14 cellular contexts compared by ENCODE assay signal in the genomic region with DNA sequence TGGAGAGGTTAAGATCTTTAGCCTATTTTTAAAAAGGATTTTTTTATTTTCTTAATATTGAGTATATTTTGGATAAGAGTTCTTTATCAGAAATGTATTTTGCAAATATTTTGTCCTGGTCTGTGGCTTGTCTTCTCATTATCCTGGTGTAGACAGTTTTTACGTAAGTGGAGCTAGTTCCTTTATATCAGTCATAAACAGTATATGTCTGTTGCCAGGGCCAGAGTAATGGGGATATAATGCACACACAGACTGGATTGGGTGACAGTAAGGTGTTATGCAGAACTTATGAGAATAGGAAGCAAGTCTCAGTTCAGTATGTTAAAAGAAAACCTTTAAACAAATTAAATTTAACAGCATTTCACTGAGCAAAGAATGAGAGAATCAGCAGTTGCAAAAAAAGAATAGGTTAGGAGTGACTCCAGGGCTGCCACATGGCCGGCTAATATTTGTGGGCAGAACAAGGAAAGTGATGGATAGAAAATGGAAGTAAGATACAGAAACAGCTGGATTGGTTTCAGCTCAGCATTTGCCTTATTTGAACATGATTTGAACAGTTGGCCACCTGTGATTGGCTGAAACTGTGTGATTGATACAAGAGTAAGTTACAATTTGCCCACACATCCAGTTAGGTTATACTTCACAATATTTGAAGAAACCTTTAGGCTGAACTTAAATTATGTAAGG.
DNase-seq lines count a peak whose midpoint lies in the region; ATAC-seq and TF ChIP-seq lines count a peak whose summit lies in the region.
"Had no signal": no experiment of that assay in that cellular context is flagged by ENCODE, and none has a peak within 500 bp of the region (broad histone marks: within the 10 kb centered on the region; RNA-seq: fewer than 3 reads in every experiment).

No MANE protein-coding gene starts in this region.

- H3K27ac Mint-ChIP-seq in activated B cell treated with CpG ODN at 0.5 μM for 24 hours: peak overlapping the region; percentile 94
- no peak overlapping the region for H3K27ac Mint-ChIP-seq in effector memory CD8-positive, alpha-beta T cell

- intact Hi-C loops in activated B cell treated with CpG ODN at 0.5 μM for 24 hours (cut with micrococcal nuclease): no loop called here

- no peaks in the 10 kb centered on the region for H3K36me3 Mint-ChIP-seq in activated B cell treated with CpG ODN at 0.5 μM for 24 hours (ENCODE audit: low read depth)
- H3K36me3 Mint-ChIP-seq in effector memory CD8-positive, alpha-beta T cell (ENCODE audit: insufficient read depth): no peaks in the 10 kb centered on the region

- ATAC-seq in GM18519 (IDR thresholded peaks at IDR 0.05; ENCODE audit: low FRiP score, unreplicated experiment) (peak; percentile 27), GM21390 (IDR thresholded peaks at IDR 0.05; ENCODE audit: unreplicated experiment) (peak; percentile 39), HG03066 (IDR thresholded peaks at IDR 0.05; ENCODE audit: low read depth, unreplicated experiment) (peak; percentile 24), activated B cell treated with CpG ODN at 0.5 μM for 24 hours (ENCODE audit: low read depth) (peak; percentile 6)
- ATAC-seq in effector memory CD8-positive, alpha-beta T cell (replicated peaks): no peak
- ATAC-seq: HCT116, K562 had no signal

- H3K4me1 Mint-ChIP-seq in activated B cell treated with CpG ODN at 0.5 μM for 24 hours: peaks cover 53% of the 10 kb centered on the region
- H3K4me1 Mint-ChIP-seq in effector memory CD8-positive, alpha-beta T cell (ENCODE audit: low read depth in 2 of 2): no peaks in the 10 kb centered on the region
- H3K4me1 Mint-ChIP-seq: neural crest cell had no signal

- no peak for TF ChIP-seq CTCF in activated B cell treated with CpG ODN at 0.5 μM for 24 hours (IDR thresholded peaks at IDR 0.05)

- no peaks in the 10 kb centered on the region for H3K27me3 Mint-ChIP-seq in activated B cell treated with CpG ODN at 0.5 μM for 24 hours
- H3K27me3 Mint-ChIP-seq in effector memory CD8-positive, alpha-beta T cell: peaks cover 9 to 10% of the 10 kb centered on the region in 2 donors

- DNase-seq in activated B cell treated with CpG ODN at 0.5 μM for 24 hours (no peak), DMS114 treated with DMSO at 0.1 percent for 48 hours (lab: John Stamatoyannopoulos, UW; ENCODE audit: unreplicated experiment) (no peak), HK-2 (ENCODE audit: unreplicated experiment) (no peak)
- DNase-seq in activated CD8-positive, alpha-beta memory T cell treated with anti-CD3 and anti-CD28 coated beads, Interleukin-2, amount 50 U/mL, for 4 hours: no peak
- no peak for DNase-seq in effector memory CD8-positive, alpha-beta T cell
- DNase-seq: activated T-cell treated with anti-CD3 and anti-CD28 coated beads for 4 hours, kidney glomerular epithelial cell, NCI-H2227 treated with DMSO at 0.1 percent for 48 hours had no signal

- peak overlapping the region; percentile 3 for H3K4me3 Mint-ChIP-seq in activated B cell treated with CpG ODN at 0.5 μM for 24 hours
- H3K4me3 Mint-ChIP-seq in effector memory CD8-positive, alpha-beta T cell: no peak overlapping the region
- H3K4me3 Mint-ChIP-seq: neural crest cell had no signal

- CTCF ChIA-PET in activated B cell treated with CpG ODN at 0.5 μM for 24 hours (lab: Charles Lee): interaction anchor here (0.8 to 2.1 kb wide), 4 partner anchors 14 to 239 kb away, joined by 3 to 24 read pairs (median 8); no protein-coding TSS in a partner anchor

- POLR2A ChIA-PET in activated B cell treated with CpG ODN at 0.5 μM for 24 hours (lab: Charles Lee): interaction anchor here (0.6 to 1.9 kb wide), 6 partner anchors 13 to 238 kb away, joined by 3 to 18 read pairs (median 6); no protein-coding TSS in a partner anchor

- no peaks in the 10 kb centered on the region for H3K9me3 Mint-ChIP-seq in activated B cell treated with CpG ODN at 0.5 μM for 24 hours
- H3K9me3 Mint-ChIP-seq in effector memory CD8-positive, alpha-beta T cell: no peaks in the 10 kb centered on the region
- H3K9me3 Mint-ChIP-seq: neural crest cell had no signal
